In the genomic region with DNA sequence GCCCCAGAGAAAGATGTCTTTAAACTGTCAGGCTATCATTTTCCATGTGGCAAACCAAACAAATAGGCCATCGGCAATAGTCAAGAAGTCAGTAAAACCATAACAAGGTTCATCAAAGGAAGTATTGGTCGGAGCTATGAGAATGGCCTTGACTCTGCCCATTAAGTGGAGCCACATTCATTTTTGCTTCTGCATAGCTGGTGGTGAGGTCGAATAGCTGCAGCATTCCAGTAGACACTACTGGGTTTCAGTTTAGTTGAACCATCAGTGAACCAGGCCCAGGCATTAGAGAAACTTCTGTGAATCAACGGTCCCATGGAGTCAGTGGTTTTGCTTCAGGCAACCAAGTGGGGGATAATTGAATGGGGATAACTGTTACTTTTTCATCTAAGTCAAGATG, we compare ENCODE assay signal across 33 cellular contexts.
"Had no signal": no experiment of that assay in that cellular context is flagged by ENCODE, and none has a peak within 500 bp of the region (broad histone marks: within the 10 kb centered on the region; RNA-seq: fewer than 3 reads in every experiment).

No MANE protein-coding gene starts in this region.

- H3K4me1 Mint-ChIP-seq: activated B cell treated with CpG ODN at 0.5 μM for 24 hours; activated T-helper 17 cell treated with anti-CD3 and anti-CD28 coated beads, Interleukin-2, amount 50 U/mL, for 72 hours; central memory CD8-positive, alpha-beta T cell; endodermal cell; T-helper 17 cell had no signal

- DNase-seq: activated B cell treated with CpG ODN at 0.5 μM for 24 hours; activated CD4-positive, alpha-beta T cell treated with anti-CD3 and anti-CD28 coated beads for 48 hours; activated CD4-positive, alpha-beta T cell treated with anti-CD3 and anti-CD28 coated beads, Interleukin-2, amount 50 U/mL, for 1 hour; activated CD4-positive, alpha-beta T cell treated with anti-CD3 and anti-CD28 coated beads, Interleukin-2, amount 50 U/mL, for 48 hours; activated CD8-positive, alpha-beta memory T cell treated with anti-CD3 and anti-CD28 coated beads for 24 hours; activated CD8-positive, alpha-beta T cell treated with anti-CD3 and anti-CD28 coated beads for 36 hours; activated effector memory CD4-positive, alpha-beta T cell treated with Interleukin-2 at 50 U/mL for 16 hours; activated gamma-delta T cell treated with Interleukin-2 at 50 U/mL for 16 hours; activated naive CD4-positive, alpha-beta T cell treated with anti-CD3 and anti-CD28 coated beads, Interleukin-2, amount 50 U/mL, for 16 hours; activated naive CD4-positive, alpha-beta T cell treated with Interleukin-2 at 50 U/mL for 16 hours; activated T-cell treated with anti-CD3 and anti-CD28 coated beads, Interleukin-2, amount 50 U/mL, for 4 hours; amniotic stem cell; body of pancreas; effector memory CD4-positive, alpha-beta T cell; endodermal cell; erythroblast; foreskin keratinocyte; heart right ventricle; T-helper 17 cell; T1000; WERI-Rb-1 had no signal

- H3K27me3 Mint-ChIP-seq: activated B cell treated with CpG ODN at 0.5 μM for 24 hours; activated naive CD8-positive, alpha-beta T cell; activated T-helper 17 cell treated with anti-CD3 and anti-CD28 coated beads, Interleukin-2, amount 50 U/mL, for 72 hours; central memory CD8-positive, alpha-beta T cell; dendritic cell treated with granulocyte-macrophage colony-stimulating factor and Interleukin-4, amounts not matched to agents 40 ng/mL and 50 ng/mL, for 4 days had no signal

- H3K9me3 Mint-ChIP-seq: central memory CD8-positive, alpha-beta T cell; T-helper 2 cell treated with Interferon-gamma antibody and Interleukin-4, amounts not matched to agents 5 μg/mL and 100 μg/mL, for 36 hours had no signal

- H3K4me3 ChIP-seq: body of pancreas, cardiac muscle cell, coronary artery, dorsolateral prefrontal cortex, esophagus muscularis mucosa, gastroesophageal sphincter, heart right ventricle, hepatocyte had no signal

- ATAC-seq: activated CD4-positive, CD25-positive, alpha-beta regulatory T cell treated with anti-CD3 and anti-CD28 coated beads, Interleukin-2, amount 50 U/mL, for 24 hours; activated CD8-positive, alpha-beta T cell treated with anti-CD3 and anti-CD28 coated beads for 36 hours; activated T-cell treated with anti-CD3 and anti-CD28 coated beads, Interleukin-2, amount 50 U/mL, for 4 hours; activated T-helper 17 cell treated with anti-CD3 and anti-CD28 coated beads, Interleukin-2, amount 50 U/mL, for 72 hours; body of pancreas; foreskin keratinocyte; gastroesophageal sphincter; heart right ventricle; T-helper 17 cell had no signal

- H3K79me2 ChIP-seq: hepatocyte had no signal

- H3K9me3 ChIP-seq: body of pancreas, gastroesophageal sphincter had no signal

- H2AFZ ChIP-seq: hepatocyte had no signal

- H3K27ac ChIP-seq: body of pancreas, cardiac muscle cell, coronary artery, esophagus muscularis mucosa, foreskin keratinocyte, gastroesophageal sphincter, heart right ventricle, hepatocyte, WERI-Rb-1 had no signal

- H3K36me3 ChIP-seq: cardiac muscle cell, esophagus muscularis mucosa, gastroesophageal sphincter, heart right ventricle, WERI-Rb-1 had no signal

- H3K36me3 Mint-ChIP-seq: activated naive CD8-positive, alpha-beta T cell had no signal

- H3K27ac Mint-ChIP-seq: activated B cell treated with CpG ODN at 0.5 μM for 24 hours; activated CD8-positive, alpha-beta T cell treated with anti-CD3 and anti-CD28 coated beads for 36 hours; activated naive CD8-positive, alpha-beta T cell; activated T-helper 17 cell treated with anti-CD3 and anti-CD28 coated beads, Interleukin-2, amount 50 U/mL, for 72 hours; dendritic cell treated with granulocyte-macrophage colony-stimulating factor and Interleukin-4, amounts not matched to agents 40 ng/mL and 50 ng/mL, for 4 days; endodermal cell; T-helper 17 cell; T-helper 2 cell treated with Interferon-gamma antibody and Interleukin-4, amounts not matched to agents 5 μg/mL and 100 μg/mL, for 36 hours had no signal

- H3K27me3 ChIP-seq: body of pancreas, cardiac muscle cell, foreskin keratinocyte, gastroesophageal sphincter, hepatocyte had no signal

- H3K4me2 ChIP-seq: hepatocyte had no signal

- H3K4me3 Mint-ChIP-seq: activated B cell treated with CpG ODN at 0.5 μM for 24 hours; activated CD8-positive, alpha-beta T cell treated with anti-CD3 and anti-CD28 coated beads for 36 hours; activated naive CD8-positive, alpha-beta T cell; activated T-cell treated with anti-CD3 and anti-CD28 coated beads, Interleukin-2, amount 50 U/mL, for 4 hours; activated T-helper 17 cell treated with anti-CD3 and anti-CD28 coated beads, Interleukin-2, amount 50 U/mL, for 72 hours; central memory CD8-positive, alpha-beta T cell; dendritic cell treated with granulocyte-macrophage colony-stimulating factor and Interleukin-4, amounts not matched to agents 40 ng/mL and 50 ng/mL, for 4 days; endodermal cell; T-helper 17 cell; T-helper 2 cell treated with Interferon-gamma antibody and Interleukin-4, amounts not matched to agents 5 μg/mL and 100 μg/mL, for 36 hours had no signal

- H3K4me1 ChIP-seq: body of pancreas, esophagus muscularis mucosa, foreskin keratinocyte, gastroesophageal sphincter, heart right ventricle had no signal
